18 cellular contexts compared by ENCODE assay signal in the genomic region with DNA sequence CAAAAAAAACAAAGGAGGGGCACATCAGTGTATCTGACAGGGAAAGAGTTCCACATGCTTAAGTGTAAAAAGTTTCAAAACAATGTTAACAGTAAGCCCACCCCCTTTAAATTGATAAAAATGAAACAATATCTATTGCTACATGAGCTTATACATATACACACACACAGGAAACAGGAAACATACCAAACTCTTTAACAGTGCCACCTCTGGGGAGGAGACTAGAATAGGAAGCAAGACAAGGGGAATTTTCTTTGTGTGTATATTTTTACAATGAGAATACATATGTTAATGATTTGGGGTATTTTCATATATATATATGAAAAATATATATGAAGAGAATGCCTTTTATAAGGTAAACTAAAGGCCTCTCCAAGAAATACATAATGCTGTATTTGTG. TPM values are rescaled to one million over a fixed set of nuclear protein-coding genes. Genes with fewer than 3 reads are reported as not detected.
A peak's percentile ranks its signal among the peaks of the same experiment; 100 is the strongest.
DNase-seq lines count a peak whose midpoint lies in the region; ATAC-seq and TF ChIP-seq lines count a peak whose summit lies in the region.
"Had no signal": no experiment of that assay in that cellular context is flagged by ENCODE, and none has a peak within 500 bp of the region (broad histone marks: within the 10 kb centered on the region; RNA-seq: fewer than 3 reads in every experiment).

No MANE protein-coding gene starts in this region.

- CTCF ChIA-PET in T-cell (lab: Charles Lee) = no interaction called here

- in situ Hi-C loops in ACHN (cut with HindIII; ENCODE audit: low pct_ligation_motif_present, low pct_unique_long_range_greater_than_20kb, low sequenced_read_pairs) = no loop called here

- H3K27me3 Mint-ChIP-seq in activated naive CD8-positive, alpha-beta T cell treated with anti-CD3 and anti-CD28 coated beads, Interleukin-2, amount 10 ng/mL, durations not matched to agents 7 days and 5 days = peaks cover 2% of the 10 kb centered on the region
- H3K27me3 Mint-ChIP-seq in activated naive CD8-positive, alpha-beta T cell treated with anti-CD3 and anti-CD28 coated beads, Interleukin-2, amount 50 U/mL, for 24 hours = no peaks in the 10 kb centered on the region
- H3K27me3 Mint-ChIP-seq in T-cell = no peaks in the 10 kb centered on the region

- H3K4me3 Mint-ChIP-seq in activated naive CD8-positive, alpha-beta T cell treated with anti-CD3 and anti-CD28 coated beads, Interleukin-2, amount 10 ng/mL, durations not matched to agents 7 days and 5 days = peak overlapping the region; percentile 31
- H3K4me3 Mint-ChIP-seq in activated naive CD8-positive, alpha-beta T cell treated with anti-CD3 and anti-CD28 coated beads, Interleukin-2, amount 50 U/mL, for 24 hours = no peak overlapping the region
- H3K4me3 Mint-ChIP-seq in T-cell = peak overlapping the region in 1 of 3 donors; percentile 56

- TF ChIP-seq CTCF in fibroblast of the aortic adventitia (IDR thresholded peaks at IDR 0.05; ENCODE audit: insufficient read depth, low read length) = no peak
- no peak for TF ChIP-seq CTCF in omental fat pad (IDR thresholded peaks at IDR 0.05)

- DNase-seq in activated naive CD8-positive, alpha-beta T cell treated with anti-CD3 and anti-CD28 coated beads, Interleukin-2, amount 10 ng/mL, durations not matched to agents 7 days and 5 days = no peak
- no peak for DNase-seq in activated naive CD8-positive, alpha-beta T cell treated with anti-CD3 and anti-CD28 coated beads, Interleukin-2, amount 50 U/mL, for 24 hours
- DNase-seq in T-cell (no peak), fibroblast of the aortic adventitia (ENCODE audit: low read depth) (peak; percentile 25), omental fat pad (ENCODE audit: low spot score) (no peak), NCI-H446 treated with DMSO at 0.1 percent for 48 hours (lab: John Stamatoyannopoulos, UW) (no peak), ACHN (no peak)
- DNase-seq: adrenal gland; DMS79 treated with DMSO at 0.1 percent for 48 hours; NCI-H226; NCI-H82; OCI-M1; right lobe of liver; SHP77; stimulated activated CD4-positive, alpha-beta T cell treated with anti-CD3 and anti-CD28 coated beads, Interleukin-15, amount 100 ng/mL, for 24 hours; WERI-Rb-1 had no signal

- POLR2A ChIA-PET in activated naive CD8-positive, alpha-beta T cell treated with anti-CD3 and anti-CD28 coated beads, Interleukin-2, amount 10 ng/mL, durations not matched to agents 7 days and 5 days (lab: Charles Lee) = no interaction called here
- POLR2A ChIA-PET in T-cell (lab: Charles Lee) = no interaction called here

- peak overlapping the region; percentile 79 for H3K27ac Mint-ChIP-seq in activated naive CD8-positive, alpha-beta T cell treated with anti-CD3 and anti-CD28 coated beads, Interleukin-2, amount 10 ng/mL, durations not matched to agents 7 days and 5 days
- H3K27ac Mint-ChIP-seq in activated naive CD8-positive, alpha-beta T cell treated with anti-CD3 and anti-CD28 coated beads, Interleukin-2, amount 50 U/mL, for 24 hours = no peak overlapping the region
- H3K27ac Mint-ChIP-seq in T-cell = peak overlapping the region; percentile 85 to 93

- peaks cover 4% of the 10 kb centered on the region for H3K36me3 Mint-ChIP-seq in activated naive CD8-positive, alpha-beta T cell treated with anti-CD3 and anti-CD28 coated beads, Interleukin-2, amount 10 ng/mL, durations not matched to agents 7 days and 5 days
- H3K36me3 Mint-ChIP-seq in activated naive CD8-positive, alpha-beta T cell treated with anti-CD3 and anti-CD28 coated beads, Interleukin-2, amount 50 U/mL, for 24 hours (ENCODE audit: low read depth) = peaks cover 4% of the 10 kb centered on the region
- no peaks in the 10 kb centered on the region for H3K36me3 Mint-ChIP-seq in T-cell

- H3K9me3 Mint-ChIP-seq in activated naive CD8-positive, alpha-beta T cell treated with anti-CD3 and anti-CD28 coated beads, Interleukin-2, amount 10 ng/mL, durations not matched to agents 7 days and 5 days = no peaks in the 10 kb centered on the region
- no peaks in the 10 kb centered on the region for H3K9me3 Mint-ChIP-seq in activated naive CD8-positive, alpha-beta T cell treated with anti-CD3 and anti-CD28 coated beads, Interleukin-2, amount 50 U/mL, for 24 hours
- H3K9me3 Mint-ChIP-seq in T-cell = no peaks in the 10 kb centered on the region

- peaks cover 23% of the 10 kb centered on the region for H3K4me1 Mint-ChIP-seq in activated naive CD8-positive, alpha-beta T cell treated with anti-CD3 and anti-CD28 coated beads, Interleukin-2, amount 10 ng/mL, durations not matched to agents 7 days and 5 days
- H3K4me1 Mint-ChIP-seq in activated naive CD8-positive, alpha-beta T cell treated with anti-CD3 and anti-CD28 coated beads, Interleukin-2, amount 50 U/mL, for 24 hours = peaks cover 38% of the 10 kb centered on the region
- H3K4me1 Mint-ChIP-seq in T-cell = peaks cover 41 to 47% (median 43%) of the 10 kb centered on the region in 3 donors

- ATAC-seq in activated naive CD8-positive, alpha-beta T cell treated with anti-CD3 and anti-CD28 coated beads, Interleukin-2, amount 10 ng/mL, durations not matched to agents 7 days and 5 days (ENCODE audit: low read depth) = peak; percentile 37
- ATAC-seq in activated naive CD8-positive, alpha-beta T cell treated with anti-CD3 and anti-CD28 coated beads, Interleukin-2, amount 50 U/mL, for 24 hours = no peak
- ATAC-seq in T-cell (replicated peaks in 1 of 4) (peak in 3 of 4 experiments; percentile 52 to 60 (median 55)), omental fat pad (ENCODE audit: low FRiP score) (no peak)
- ATAC-seq: right lobe of liver had no signal

- H3K4me3 ChIP-seq in fibroblast of the aortic adventitia (ENCODE audit: low read depth, low read length) = no peak overlapping the region
- H3K4me3 ChIP-seq: adrenal gland, breast epithelium, right lobe of liver, thoracic aorta had no signal

RNA-seq across cellular contexts. Expression of gene TPT1, which starts 44.7 kb away (rescaled TPM):
- total RNA-seq in activated naive CD8-positive, alpha-beta T cell treated with anti-CD3 and anti-CD28 coated beads, Interleukin-2, amount 10 ng/mL, durations not matched to agents 7 days and 5 days = 1,000 to 10,000 TPM; 5,393 to 5,681 TPM
- 1,000 to 10,000 TPM; 6,680 to 8,997 (median 7,956) TPM for total RNA-seq in T-cell
- 2,623 and 5,269 TPM in 2 replicates for total RNA-seq in fibroblast of the aortic adventitia (ENCODE audit: low replicate concordance)
- 1,000 to 10,000 TPM; 3,407 to 5,053 (median 4,011) TPM for total RNA-seq in omental fat pad

Comparison
In these comparisons a context has a peak if more than half of its experiments do, and no peak if none do; other contexts are left out.
1. ATAC-seq: peak in activated naive CD8-positive, alpha-beta T cell treated with anti-CD3 and anti-CD28 coated beads, Interleukin-2, amount 10 ng/mL, durations not matched to agents 7 days and 5 days (single experiment) and T-cell (3 of 4); none in activated naive CD8-positive, alpha-beta T cell treated with anti-CD3 and anti-CD28 coated beads, Interleukin-2, amount 50 U/mL, for 24 hours (single experiment) and omental fat pad (single experiment).